ENCODE assay signal across 1 cellular context in genomic region chr21:44414291-44415072, GRCh38.
TF ChIP-seq lines count a peak whose summit lies in the region.

No MANE protein-coding gene starts in this region.

TF ChIP-seq in K562, 482 proteins besides CTCF, POLR2A, EP300 and RAD21 (continued from another document):
- TF ChIP-seq NRF1 (conservative IDR thresholded peaks at IDR 0.05 in 1 of 2, IDR thresholded peaks at IDR 0.05 in 1 of 2) = peak; percentile 82 to 85
TF ChIP-seq in K562: peak in this region for 1.
